ENCODE assay signal across 15 cellular contexts in genomic region chr11:82858556-82859091, GRCh38. TPM values are rescaled to one million over a fixed set of nuclear protein-coding genes. Genes with fewer than 3 reads are reported as not detected.
DNase-seq lines count a peak whose midpoint lies in the region; ATAC-seq and TF ChIP-seq lines count a peak whose summit lies in the region.
"Had no signal": no experiment of that assay in that cellular context is flagged by ENCODE, and none has a peak within 500 bp of the region (broad histone marks: within the 10 kb centered on the region; RNA-seq: fewer than 3 reads in every experiment).

No MANE protein-coding gene starts in this region.

- peak overlapping the region; percentile 25 for H3K27ac ChIP-seq in HUES48 (ENCODE audit: low read depth, low read length)
- H3K27ac ChIP-seq: KMS-11 had no signal

- H3K4me3 Mint-ChIP-seq in brain, result peak overlapping the region in 2 of 5 experiments; percentile 3 to 25
- no peak overlapping the region for H3K4me3 Mint-ChIP-seq in activated CD4-positive, alpha-beta T cell treated with anti-CD3 and anti-CD28 coated beads for 36 hours
- H3K4me3 Mint-ChIP-seq: activated CD8-positive, alpha-beta memory T cell treated with anti-CD3 and anti-CD28 coated beads, Interleukin-2, amount 10 ng/mL, durations not matched to agents 7 days and 5 days; CD4-positive, alpha-beta T cell; dendritic cell treated with granulocyte-macrophage colony-stimulating factor and Interleukin-4, amounts not matched to agents 40 ng/mL and 50 ng/mL, for 4 days had no signal

- DNase-seq in ACHN (peak; percentile 84), lung microvascular endothelial cell (ENCODE audit: low read depth in 2 of 2) (peak; percentile 56 to 71), NCI-H1105 (lab: John Stamatoyannopoulos, UW) (no peak), NCI-H1092 (lab: John Stamatoyannopoulos, UW) (no peak), iPS-NIHi7 (ENCODE audit: extremely low spot score) (no peak)
- no peak for DNase-seq in activated CD4-positive, alpha-beta T cell treated with anti-CD3 and anti-CD28 coated beads for 36 hours
- DNase-seq: activated CD8-positive, alpha-beta memory T cell treated with anti-CD3 and anti-CD28 coated beads, Interleukin-2, amount 10 ng/mL, durations not matched to agents 7 days and 5 days; CD4-positive, alpha-beta T cell; SIG-M5; stimulated activated CD4-positive, alpha-beta T cell treated with anti-CD3 and anti-CD28 coated beads, Interleukin-4, amount 100 ng/mL, for 1 hour had no signal

- H3K4me3 ChIP-seq in HUES48 (ENCODE audit: low read depth, low read length), result no peak overlapping the region
- H3K4me3 ChIP-seq: lung had no signal

- H3K36me3 ChIP-seq in HUES48 (ENCODE audit: control insufficient read depth, insufficient read depth, low read length), result no peaks in the 10 kb centered on the region

- H3K9me3 ChIP-seq in HUES48 (ENCODE audit: control insufficient read depth, insufficient read depth, low read length), result no peaks in the 10 kb centered on the region

- H3K4me1 Mint-ChIP-seq in brain, result peaks cover 24% of the 10 kb centered on the region
- H3K4me1 Mint-ChIP-seq in activated CD4-positive, alpha-beta T cell treated with anti-CD3 and anti-CD28 coated beads for 36 hours, result peaks cover 12% of the 10 kb centered on the region

- CTCF ChIA-PET in activated CD4-positive, alpha-beta T cell treated with anti-CD3 and anti-CD28 coated beads for 36 hours (lab: Charles Lee), result interaction anchor here (2.0 kb wide), 1 partner anchor 9 kb away, joined by 10 read pairs; no protein-coding TSS in a partner anchor

- H3K27ac Mint-ChIP-seq in brain, result peak overlapping the region in 3 of 5 experiments; percentile 79 to 94 (median 81)
- H3K27ac Mint-ChIP-seq in activated CD4-positive, alpha-beta T cell treated with anti-CD3 and anti-CD28 coated beads for 36 hours, result no peak overlapping the region
- H3K27ac Mint-ChIP-seq: activated CD8-positive, alpha-beta memory T cell treated with anti-CD3 and anti-CD28 coated beads, Interleukin-2, amount 10 ng/mL, durations not matched to agents 7 days and 5 days; CD4-positive, alpha-beta T cell; dendritic cell treated with granulocyte-macrophage colony-stimulating factor and Interleukin-4, amounts not matched to agents 40 ng/mL and 50 ng/mL, for 4 days had no signal

- H3K4me1 ChIP-seq in HUES48 (ENCODE audit: control insufficient read depth, insufficient read depth, low read length), result no peaks in the 10 kb centered on the region

- peaks cover 24% of the 10 kb centered on the region for H3K36me3 Mint-ChIP-seq in brain
- H3K36me3 Mint-ChIP-seq in activated CD4-positive, alpha-beta T cell treated with anti-CD3 and anti-CD28 coated beads for 36 hours (ENCODE audit: low read depth), result no peaks in the 10 kb centered on the region

- no peak for ATAC-seq in activated CD4-positive, alpha-beta T cell treated with anti-CD3 and anti-CD28 coated beads for 36 hours
- ATAC-seq: activated CD8-positive, alpha-beta memory T cell treated with anti-CD3 and anti-CD28 coated beads, Interleukin-2, amount 10 ng/mL, durations not matched to agents 7 days and 5 days had no signal

- POLR2A ChIA-PET in activated CD4-positive, alpha-beta T cell treated with anti-CD3 and anti-CD28 coated beads for 36 hours (lab: Charles Lee), result no interaction called here

- H3K9ac ChIP-seq in HUES48 (ENCODE audit: low read depth, low read length), result no peak overlapping the region
- H3K9ac ChIP-seq: KMS-11 had no signal

- no peaks in the 10 kb centered on the region for H3K27me3 Mint-ChIP-seq in brain
- no peaks in the 10 kb centered on the region for H3K27me3 Mint-ChIP-seq in activated CD4-positive, alpha-beta T cell treated with anti-CD3 and anti-CD28 coated beads for 36 hours
- H3K27me3 Mint-ChIP-seq: CD4-positive, alpha-beta T cell; dendritic cell treated with granulocyte-macrophage colony-stimulating factor and Interleukin-4, amounts not matched to agents 40 ng/mL and 50 ng/mL, for 4 days had no signal

- H3K9me3 Mint-ChIP-seq in brain, result peaks cover 0 to 10% (median 9%) of the 10 kb centered on the region in 5 experiments
- no peaks in the 10 kb centered on the region for H3K9me3 Mint-ChIP-seq in activated CD4-positive, alpha-beta T cell treated with anti-CD3 and anti-CD28 coated beads for 36 hours (ENCODE audit: low read depth)
- H3K9me3 Mint-ChIP-seq: CD4-positive, alpha-beta T cell had no signal

- TF ChIP-seq CTCF in brain (conservative IDR thresholded peaks at IDR 0.05), result no peak

- no peaks in the 10 kb centered on the region for H3K27me3 ChIP-seq in HUES48 (ENCODE audit: control insufficient read depth, insufficient read depth, low read length)

- in situ Hi-C loops in ACHN (cut with HindIII; ENCODE audit: low pct_ligation_motif_present, low pct_unique_long_range_greater_than_20kb, low sequenced_read_pairs), result no loop called here

- intact Hi-C loops in activated CD4-positive, alpha-beta T cell treated with anti-CD3 and anti-CD28 coated beads for 36 hours (cut with DNase I, micrococcal nuclease), result no loop called here

RNA-seq across cellular contexts. Expression of gene PRCP, which starts 41.6 kb away (rescaled TPM):
- polyA plus RNA-seq in brain (ENCODE audit: insufficient read depth, low read depth, low replicate concordance), result 45.1 TPM
- total RNA-seq in lung microvascular endothelial cell, result 88.7 and 128 TPM in 2 replicates
- total RNA-seq in activated CD4-positive, alpha-beta T cell treated with anti-CD3 and anti-CD28 coated beads for 36 hours, result 10 to 100 TPM; 18.2 to 23.4 TPM

RNA-seq across cellular contexts. Expression of gene DDIAS, which starts 42.9 kb away (rescaled TPM):
- polyA plus RNA-seq in brain (ENCODE audit: insufficient read depth, low read depth, low replicate concordance), result 2.9 TPM
- 1.8 and 3.5 TPM in 2 replicates for total RNA-seq in lung microvascular endothelial cell
- total RNA-seq in activated CD4-positive, alpha-beta T cell treated with anti-CD3 and anti-CD28 coated beads for 36 hours, result 10 to 100 TPM; 16.9 to 23.5 TPM

Comparison
In these comparisons a context has a peak if more than half of its experiments do, and no peak if none do; other contexts are left out.
1. DNase-seq: peak in ACHN (single experiment) and lung microvascular endothelial cell (2 of 2); none in activated CD4-positive, alpha-beta T cell treated with anti-CD3 and anti-CD28 coated beads for 36 hours (single experiment), NCI-H1105 (single experiment), NCI-H1092 (single experiment) and iPS-NIHi7 (single experiment).